ENCODE assay signal across 26 cellular contexts in genomic region chr6:154488276-154488627, GRCh38. TPM values are rescaled to one million over a fixed set of nuclear protein-coding genes. Genes with fewer than 3 reads are reported as not detected.
A peak's percentile ranks its signal among the peaks of the same experiment; 100 is the strongest.
DNase-seq lines count a peak whose midpoint lies in the region; ATAC-seq and TF ChIP-seq lines count a peak whose summit lies in the region.
"Had no signal": no experiment of that assay in that cellular context is flagged by ENCODE, and none has a peak within 500 bp of the region (broad histone marks: within the 10 kb centered on the region; RNA-seq: fewer than 3 reads in every experiment).

No MANE protein-coding gene starts in this region.

- ATAC-seq in foreskin keratinocyte (no peak), HG03469 (IDR thresholded peaks at IDR 0.05; ENCODE audit: unreplicated experiment) (no peak), HG02571 (IDR thresholded peaks at IDR 0.05; ENCODE audit: unreplicated experiment) (no peak)
- ATAC-seq: activated CD8-positive, alpha-beta memory T cell treated with anti-CD3 and anti-CD28 coated beads, Interleukin-2, amount 10 ng/mL, durations not matched to agents 7 days and 5 days; effector memory CD8-positive, alpha-beta T cell; natural killer cell; stimulated activated effector memory CD8-positive, alpha-beta T cell treated with anti-CD3 and anti-CD28 coated beads, Interleukin-12 subunit alpha, Interleukin-12 subunit beta, amount 100 ng/mL, for 72 hours had no signal

- no peak overlapping the region for H3K4me3 ChIP-seq in HEK293 (ENCODE audit: low read depth, low read length)
- H3K4me3 ChIP-seq in ascending aorta = peak overlapping the region in 1 of 2 donors; percentile 28
- no peak overlapping the region for H3K4me3 ChIP-seq in sigmoid colon
- H3K4me3 ChIP-seq: esophagus squamous epithelium, heart left ventricle, skin epidermis had no signal

- no peak for TF ChIP-seq EP300 in sigmoid colon (IDR thresholded peaks at IDR 0.05)

- TF ChIP-seq POLR2A in sigmoid colon (IDR thresholded peaks at IDR 0.05) = no peak

- POLR2A ChIA-PET in HEK293 (lab: Yijun Ruan, JAX) = no interaction called here

- CTCF ChIA-PET in HEK293 (lab: Yijun Ruan, JAX) = no interaction called here

- no peak for DNase-seq in ascending aorta (ENCODE audit: low spot score in 2 of 2)
- no peak for DNase-seq in foreskin keratinocyte
- no peak for DNase-seq in sigmoid colon
- no peak for DNase-seq in NCI-H146 (lab: John Stamatoyannopoulos, UW)
- no peak for DNase-seq in DMS53 treated with DMSO at 0.1 percent for 48 hours (lab: John Stamatoyannopoulos, UW; ENCODE audit: unreplicated experiment)
- DNase-seq: activated CD4-positive, alpha-beta T cell treated with anti-CD3 and anti-CD28 coated beads for 4 hours; activated CD8-positive, alpha-beta memory T cell treated with anti-CD3 and anti-CD28 coated beads, Interleukin-2, amount 10 ng/mL, durations not matched to agents 7 days and 5 days; activated naive CD4-positive, alpha-beta T cell treated with anti-CD3 and anti-CD28 coated beads, Interleukin-2, amount 50 U/mL, for 16 hours; CD4-positive, CD25-positive, alpha-beta regulatory T cell; effector memory CD8-positive, alpha-beta T cell; esophagus squamous epithelium; heart left ventricle; Karpas-422; natural killer cell; NCI-H1092; NCI-H1930; NCI-H82; OCI-M1; SHP77; stimulated activated CD4-positive, alpha-beta T cell treated with anti-CD3 and anti-CD28 coated beads, Interleukin-1b, Interleukin-23, amount 100 ng/mL, for 48 hours; T-helper 1 cell had no signal

- H3K9me3 ChIP-seq in HEK293 (ENCODE audit: control insufficient read depth, insufficient read depth, low read depth, low read length) (no peaks in the 10 kb centered on the region), ascending aorta (no peaks in the 10 kb centered on the region), sigmoid colon (no peaks in the 10 kb centered on the region)
- H3K9me3 ChIP-seq: esophagus squamous epithelium, heart left ventricle had no signal

- intact Hi-C loops in ascending aorta (cut with DNase I) (loop anchor here (5.0 kb wide), 2 partner anchors 41 to 76 kb away; no protein-coding TSS in a partner anchor), sigmoid colon (cut with DNase I) (no loop called here)

- H3K27ac ChIP-seq in HEK293 (ENCODE audit: extremely low read depth, low read depth, low read length) (no peak overlapping the region), ascending aorta (peak overlapping the region; percentile 60 to 71), foreskin keratinocyte (peak overlapping the region; percentile 31), sigmoid colon (peak overlapping the region; percentile 50 to 87 (median 70))
- H3K27ac ChIP-seq: esophagus squamous epithelium, skin epidermis had no signal

- TF ChIP-seq CTCF in HEK293 (tag by site-specific recombination; IDR thresholded peaks at IDR 0.05) (no peak), ascending aorta (IDR thresholded peaks at IDR 0.05) (no peak), foreskin keratinocyte (conservative IDR thresholded peaks at IDR 0.05) (no peak), sigmoid colon (IDR thresholded peaks at IDR 0.05) (no peak)

- H3K36me3 ChIP-seq in HEK293 (ENCODE audit: control insufficient read depth in 2 of 2, insufficient read depth in 1 of 2, low read length in 2 of 2) (no peaks in the 10 kb centered on the region), ascending aorta (no peaks in the 10 kb centered on the region), sigmoid colon (no peaks in the 10 kb centered on the region)
- H3K36me3 ChIP-seq: esophagus squamous epithelium, heart left ventricle had no signal

- WGBS in sigmoid colon, 2 donors = 28 to 84% methylated on average over 1 of the region's 1 CpG

- no peaks in the 10 kb centered on the region for H3K27me3 ChIP-seq in ascending aorta
- H3K27me3 ChIP-seq in foreskin keratinocyte = no peaks in the 10 kb centered on the region
- H3K27me3 ChIP-seq in sigmoid colon = no peaks in the 10 kb centered on the region
- H3K27me3 ChIP-seq: esophagus squamous epithelium, heart left ventricle had no signal

- H3K4me1 ChIP-seq in HEK293 (ENCODE audit: control insufficient read depth, insufficient read depth, low read length) (peaks cover 14% of the 10 kb centered on the region), ascending aorta (peaks cover 12 to 64% of the 10 kb centered on the region in 2 donors), foreskin keratinocyte (no peaks in the 10 kb centered on the region), sigmoid colon (peaks cover 0 to 74% (median 55%) of the 10 kb centered on the region in 4 donors)

TF ChIP-seq in HEK293, 187 proteins besides CTCF, POLR2A, EP300 and RAD21:
- TF ChIP-seq PRDM6 (tag by site-specific recombination; IDR thresholded peaks at IDR 0.05) (0 out of 2 replicates have a peak, but pooled peaks have one; percentile 1), ZNF548 (tag by site-specific recombination; IDR thresholded peaks at IDR 0.05) (no peak), ZEB2 (tag by site-specific recombination; IDR thresholded peaks at IDR 0.05) (0 out of 2 replicates have a peak, but pooled peaks have one; percentile 4), ZNF843 (tag by site-specific recombination; IDR thresholded peaks at IDR 0.05) (0 out of 2 replicates have a peak, but pooled peaks have one; percentile 8), WT1 (tag by site-specific recombination; IDR thresholded peaks at IDR 0.05) (0 out of 2 replicates have a peak, but pooled peaks have one; percentile 3), ZNF585B (tag by site-specific recombination; IDR thresholded peaks at IDR 0.05) (no peak), ZNF274 (IDR thresholded peaks at IDR 0.05; ENCODE audit: low read length) (no peak), ZNF274 (tag by site-specific recombination; IDR thresholded peaks at IDR 0.05; ENCODE audit: borderline replicate concordance) (no peak), ZNF558 (tag by site-specific recombination; IDR thresholded peaks at IDR 0.05) (no peak), IKZF3 (tag by site-specific recombination; IDR thresholded peaks at IDR 0.05) (peak; percentile 40; the same call in 1 of the 2 replicates)
TF ChIP-seq in HEK293: peak in this region for 5.

RNA-seq across cellular contexts. Expression of gene CNKSR3, which starts 22.2 kb away (rescaled TPM):
- total RNA-seq in ascending aorta (9.7 TPM), foreskin keratinocyte (2.4 and 3.2 TPM in 2 replicates), sigmoid colon (10 to 100 TPM; 12.8 to 16.8 (median 14.4) TPM)
- polyA plus RNA-seq in foreskin keratinocyte (1.1 and 1.4 TPM in 2 replicates), sigmoid colon (10 to 100 TPM in 2 of 3 donors, 1 to 10 TPM in 1; 6.0 to 17.4 (median 15.3) TPM)
- total RNA-seq: activated CD8-positive, alpha-beta memory T cell treated with anti-CD3 and anti-CD28 coated beads, Interleukin-2, amount 10 ng/mL, durations not matched to agents 7 days and 5 days had no signal
- polyA plus RNA-seq: CD4-positive, CD25-positive, alpha-beta regulatory T cell had no signal
